Comparison of ENCODE assay signal across 8 cellular contexts in the genomic region with DNA sequence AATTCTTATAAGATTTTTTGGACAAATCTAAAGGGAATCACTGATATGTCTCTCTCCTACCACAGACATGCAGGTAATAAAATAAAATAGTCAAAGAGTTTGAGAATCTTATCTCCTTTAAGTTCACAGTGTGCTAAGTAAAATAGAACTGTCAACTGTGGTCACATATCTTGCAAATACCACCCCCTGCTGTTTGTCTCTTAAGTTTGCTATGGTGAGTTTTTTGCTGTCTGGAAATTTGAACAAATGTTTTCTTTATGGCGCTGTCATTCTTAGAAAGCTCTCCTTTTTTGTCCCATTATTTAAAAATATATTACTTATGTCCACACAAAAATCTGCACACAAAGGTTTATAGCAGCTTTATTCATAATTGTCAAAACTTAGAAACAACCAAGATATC. TPM values are rescaled to one million over a fixed set of nuclear protein-coding genes. Genes with fewer than 3 reads are reported as not detected.
DNase-seq lines count a peak whose midpoint lies in the region; ATAC-seq, FAIRE-seq and TF ChIP-seq lines count a peak whose summit lies in the region.

No MANE protein-coding gene starts in this region.

- peaks cover 10% of the 10 kb centered on the region for H3K9me3 Mint-ChIP-seq in T-helper 1 cell treated with Interleukin-12 subunit alpha and Interleukin-12 subunit beta and Interleukin-4 antibody, amounts not matched to agents 30 μg/mL and 1 μg/mL, for 36 hours
- H3K9me3 Mint-ChIP-seq in immature natural killer cell: peaks cover 0 to 8% (median 6%) of the 10 kb centered on the region in 6 donors

- H3K4me1 Mint-ChIP-seq in T-helper 1 cell treated with Interleukin-12 subunit alpha and Interleukin-12 subunit beta and Interleukin-4 antibody, amounts not matched to agents 30 μg/mL and 1 μg/mL, for 36 hours (ENCODE audit: low read depth): peaks cover 42% of the 10 kb centered on the region
- H3K4me1 Mint-ChIP-seq in immature natural killer cell: peaks cover 46 to 51% of the 10 kb centered on the region in 2 donors

- peaks cover 14% of the 10 kb centered on the region for H3K36me3 Mint-ChIP-seq in T-helper 1 cell treated with Interleukin-12 subunit alpha and Interleukin-12 subunit beta and Interleukin-4 antibody, amounts not matched to agents 30 μg/mL and 1 μg/mL, for 36 hours (ENCODE audit: low read depth)
- H3K36me3 Mint-ChIP-seq in immature natural killer cell: peaks cover 0 to 7% (median 5%) of the 10 kb centered on the region in 3 donors

- no peak overlapping the region for H3K4me3 ChIP-seq in AG10803 (ENCODE audit: low read length)

- no peak for ATAC-seq in HG03025 (IDR thresholded peaks at IDR 0.05; ENCODE audit: low FRiP score, unreplicated experiment)
- ATAC-seq in HG02678 (IDR thresholded peaks at IDR 0.05; ENCODE audit: unreplicated experiment): no peak

- H3K27ac Mint-ChIP-seq in T-helper 1 cell treated with Interleukin-12 subunit alpha and Interleukin-12 subunit beta and Interleukin-4 antibody, amounts not matched to agents 30 μg/mL and 1 μg/mL, for 36 hours: peak overlapping the region; percentile 92
- peak overlapping the region; percentile 94 to 99 (median 97) for H3K27ac Mint-ChIP-seq in immature natural killer cell

- DNase-seq in AG10803 (ENCODE audit: low read depth): no peak
- DNase-seq in immature natural killer cell: peak; percentile 56 to 63 (median 62)
- no peak for DNase-seq in OCI-M2 (lab: John Stamatoyannopoulos, UW; ENCODE audit: unreplicated experiment)
- DNase-seq in HTR-8/SVneo (ENCODE audit: insufficient read length, low spot score): no peak

- TF ChIP-seq CTCF in AG10803 (conservative IDR thresholded peaks at IDR 0.05; ENCODE audit: low read length) (peak; percentile 32; the same call in 1 of the 2 replicates), GM12873 (IDR thresholded peaks at IDR 0.05; ENCODE audit: insufficient read depth, low read depth, low read length, missing control alignments) (peak; percentile 57)

- peak overlapping the region; percentile 70 for H3K4me3 Mint-ChIP-seq in T-helper 1 cell treated with Interleukin-12 subunit alpha and Interleukin-12 subunit beta and Interleukin-4 antibody, amounts not matched to agents 30 μg/mL and 1 μg/mL, for 36 hours
- H3K4me3 Mint-ChIP-seq in immature natural killer cell: peak overlapping the region; percentile 68 to 90 (median 73)

- H3K27me3 Mint-ChIP-seq in T-helper 1 cell treated with Interleukin-12 subunit alpha and Interleukin-12 subunit beta and Interleukin-4 antibody, amounts not matched to agents 30 μg/mL and 1 μg/mL, for 36 hours (ENCODE audit: low read depth): peaks cover 10% of the 10 kb centered on the region
- H3K27me3 Mint-ChIP-seq in immature natural killer cell (ENCODE audit: low read depth in 3 of 3): peaks cover 7 to 15% (median 8%) of the 10 kb centered on the region in 3 donors

- FAIRE-seq in HTR-8/SVneo (lab: Jason Lieb, UNC): no peak

RNA-seq across cellular contexts. Expression of a gene that starts 19.6 kb away (rescaled TPM):
- 100 to 1,000 TPM; 123 to 291 (median 123) TPM for polyA plus RNA-seq in immature natural killer cell

RNA-seq across cellular contexts. Expression of a gene that starts 40.4 kb away (rescaled TPM):
- polyA plus RNA-seq in immature natural killer cell: 10 to 100 TPM; 19.1 to 71.4 (median 25.7) TPM

RNA-seq across cellular contexts. Expression of a gene that starts 43.3 kb away (rescaled TPM):
- under 1 TPM in 1 of 3 donors, not detected in 2; 0.87 TPM for polyA plus RNA-seq in immature natural killer cell

RNA-seq across cellular contexts. Expression of a gene that starts 43.7 kb away (rescaled TPM):
- under 1 TPM in 1 of 3 donors, not detected in 2; 0.97 TPM for polyA plus RNA-seq in immature natural killer cell

Comparison
In these comparisons a context has a peak if more than half of its experiments do, and no peak if none do; other contexts are left out.
1. DNase-seq: peak in immature natural killer cell (3 of 3); none in AG10803 (single experiment), OCI-M2 (single experiment) and HTR-8/SVneo (single experiment).